In genomic region chr2:188766086-188766856, GRCh38 we compare ENCODE assay signal across 12 cellular contexts.
"Had no signal": no experiment of that assay in that cellular context is flagged by ENCODE, and none has a peak within 500 bp of the region (broad histone marks: within the 10 kb centered on the region; RNA-seq: fewer than 3 reads in every experiment).

No MANE protein-coding gene starts in this region.

- H3K4me3 Mint-ChIP-seq: activated naive CD8-positive, alpha-beta T cell treated with anti-CD3 and anti-CD28 coated beads, Interleukin-2, amount 10 ng/mL, durations not matched to agents 7 days and 5 days; brain; dendritic cell treated with granulocyte-macrophage colony-stimulating factor and Interleukin-4, amounts not matched to agents 40 ng/mL and 50 ng/mL, for 4 days had no signal

- H3K4me3 ChIP-seq: gastrocnemius medialis, left lung had no signal

- H3K27me3 Mint-ChIP-seq: activated naive CD8-positive, alpha-beta T cell treated with anti-CD3 and anti-CD28 coated beads, Interleukin-2, amount 10 ng/mL, durations not matched to agents 7 days and 5 days; brain; dendritic cell treated with granulocyte-macrophage colony-stimulating factor and Interleukin-4, amounts not matched to agents 40 ng/mL and 50 ng/mL, for 4 days had no signal

- H3K36me3 Mint-ChIP-seq: activated naive CD8-positive, alpha-beta T cell treated with anti-CD3 and anti-CD28 coated beads, Interleukin-2, amount 10 ng/mL, durations not matched to agents 7 days and 5 days; brain had no signal

- H3K27me3 ChIP-seq: gastrocnemius medialis, left lung had no signal

- H3K4me1 ChIP-seq: gastrocnemius medialis, left lung had no signal

- DNase-seq: activated CD4-positive, alpha-beta T cell treated with anti-CD3 and anti-CD28 coated beads, Interleukin-2, amount 50 U/mL, for 4 hours; activated effector memory CD4-positive, alpha-beta T cell treated with Interleukin-2 at 50 U/mL for 16 hours; activated naive CD8-positive, alpha-beta T cell treated with anti-CD3 and anti-CD28 coated beads, Interleukin-2, amount 10 ng/mL, durations not matched to agents 7 days and 5 days; activated T-cell treated with anti-CD3 and anti-CD28 coated beads, Interleukin-2, amount 50 U/mL, for 1 hour; gastrocnemius medialis; left lung; stimulated activated CD4-positive, alpha-beta T cell treated with anti-CD3 and anti-CD28 coated beads, Interleukin-12 subunit alpha, Interleukin-12 subunit beta, amount 100 ng/mL, for 4 hours; stimulated activated naive CD4-positive, alpha-beta T cell treated with Interleukin-2 at 50 U/mL for 16 hours had no signal

- H3K27ac Mint-ChIP-seq: activated naive CD8-positive, alpha-beta T cell treated with anti-CD3 and anti-CD28 coated beads, Interleukin-2, amount 10 ng/mL, durations not matched to agents 7 days and 5 days; brain; dendritic cell treated with granulocyte-macrophage colony-stimulating factor and Interleukin-4, amounts not matched to agents 40 ng/mL and 50 ng/mL, for 4 days had no signal

- H3K9me3 ChIP-seq: gastrocnemius medialis, left lung had no signal

- H3K36me3 ChIP-seq: gastrocnemius medialis, left lung had no signal

- H3K4me1 Mint-ChIP-seq: activated naive CD8-positive, alpha-beta T cell treated with anti-CD3 and anti-CD28 coated beads, Interleukin-2, amount 10 ng/mL, durations not matched to agents 7 days and 5 days; brain had no signal

- ATAC-seq: activated CD4-positive, CD25-positive, alpha-beta regulatory T cell treated with anti-CD3 and anti-CD28 coated beads, Interleukin-2, amount 50 U/mL, for 24 hours; gastrocnemius medialis; left lung; sciatic nerve had no signal

- H3K9me3 Mint-ChIP-seq: activated naive CD8-positive, alpha-beta T cell treated with anti-CD3 and anti-CD28 coated beads, Interleukin-2, amount 10 ng/mL, durations not matched to agents 7 days and 5 days; brain; dendritic cell treated with granulocyte-macrophage colony-stimulating factor and Interleukin-4, amounts not matched to agents 40 ng/mL and 50 ng/mL, for 4 days had no signal

- H3K27ac ChIP-seq: gastrocnemius medialis, left lung had no signal
